ENCODE assay signal across 10 cellular contexts in genomic region chr6:138485005-138485545, GRCh38. TPM values are rescaled to one million over a fixed set of nuclear protein-coding genes. Genes with fewer than 3 reads are reported as not detected.
DNase-seq lines count a peak whose midpoint lies in the region; FAIRE-seq and TF ChIP-seq lines count a peak whose summit lies in the region.
"Had no signal": no experiment of that assay in that cellular context is flagged by ENCODE, and none has a peak within 500 bp of the region (broad histone marks: within the 10 kb centered on the region; RNA-seq: fewer than 3 reads in every experiment).

No MANE protein-coding gene starts in this region.

- TF ChIP-seq POLR2A in breast epithelium (IDR thresholded peaks at IDR 0.05) (no peak), thyroid gland (IDR thresholded peaks at IDR 0.05) (no peak)

- intact Hi-C loops in breast epithelium (cut with DNase I; ENCODE audit: low total_unique reads) = no loop called here
- intact Hi-C loops in thyroid gland (cut with DNase I) = no loop called here

- DNase-seq in NCI-H1436 treated with DMSO at 0.1 percent for 48 hours (lab: John Stamatoyannopoulos, UW) (peak; percentile 12), breast epithelium (ENCODE audit: low spot score in 2 of 2) (no peak), thyroid gland (peak; percentile 23 to 44), SHP77 (lab: John Stamatoyannopoulos, UW) (no peak), NCI-H774 (lab: John Stamatoyannopoulos, UW) (no peak)
- DNase-seq in activated effector memory CD4-positive, alpha-beta T cell treated with Interleukin-2 at 50 U/mL for 16 hours = no peak
- DNase-seq: effector memory CD4-positive, alpha-beta T cell had no signal

- H3K4me3 ChIP-seq in breast epithelium = peak overlapping the region; percentile 18 to 59 (median 36)
- peak overlapping the region in 1 of 3 donors; percentile 0 for H3K4me3 ChIP-seq in thyroid gland (replicated peaks in 1 of 3)

- peak; percentile 75 for FAIRE-seq in islet of Langerhans (lab: Jason Lieb, UNC)
- FAIRE-seq: RCC 7860 had no signal

- WGBS in thyroid gland, 2 donors = 16 to 30% methylated on average over 11 of the region's 11 CpGs

- no peaks in the 10 kb centered on the region for H3K4me1 ChIP-seq in breast epithelium
- peaks cover 25 to 28% of the 10 kb centered on the region in 2 donors for H3K4me1 ChIP-seq in thyroid gland

- H3K36me3 ChIP-seq in breast epithelium (no peaks in the 10 kb centered on the region), thyroid gland (no peaks in the 10 kb centered on the region)
- H3K36me3 ChIP-seq: neutrophil had no signal

- H3K9me3 ChIP-seq in breast epithelium (no peaks in the 10 kb centered on the region), thyroid gland (no peaks in the 10 kb centered on the region)
- H3K9me3 ChIP-seq: neutrophil had no signal

- peak overlapping the region; percentile 72 to 81 for H3K27ac ChIP-seq in breast epithelium
- peak overlapping the region in 2 of 3 donors; percentile 57 to 67 for H3K27ac ChIP-seq in thyroid gland
- H3K27ac ChIP-seq: neutrophil had no signal

- TF ChIP-seq CTCF in breast epithelium (IDR thresholded peaks at IDR 0.05) (no peak), thyroid gland (IDR thresholded peaks at IDR 0.05) (no peak)

- H3K27me3 ChIP-seq in breast epithelium (no peaks in the 10 kb centered on the region), thyroid gland (no peaks in the 10 kb centered on the region)
- H3K27me3 ChIP-seq: neutrophil had no signal

RNA-seq across cellular contexts. Expression of gene NHSL1, which starts 14.2 kb away (rescaled TPM):
- 10 to 100 TPM; 15.4 to 17.4 (median 16.5) TPM for total RNA-seq in breast epithelium
- total RNA-seq in thyroid gland = 10 to 100 TPM in 2 of 4 donors, 1 to 10 TPM in 2; 5.0 to 13.9 (median 8.6) TPM

Comparison
In these comparisons a context has a peak if more than half of its experiments do, and no peak if none do; other contexts are left out.
1. DNase-seq: peak in NCI-H1436 treated with DMSO at 0.1 percent for 48 hours (single experiment) and thyroid gland (2 of 2); none in breast epithelium (0 of 2), SHP77 (0 of 2), activated effector memory CD4-positive, alpha-beta T cell treated with Interleukin-2 at 50 U/mL for 16 hours (single experiment) and NCI-H774 (single experiment).